19 cellular contexts compared by ENCODE assay signal in the genomic region with DNA sequence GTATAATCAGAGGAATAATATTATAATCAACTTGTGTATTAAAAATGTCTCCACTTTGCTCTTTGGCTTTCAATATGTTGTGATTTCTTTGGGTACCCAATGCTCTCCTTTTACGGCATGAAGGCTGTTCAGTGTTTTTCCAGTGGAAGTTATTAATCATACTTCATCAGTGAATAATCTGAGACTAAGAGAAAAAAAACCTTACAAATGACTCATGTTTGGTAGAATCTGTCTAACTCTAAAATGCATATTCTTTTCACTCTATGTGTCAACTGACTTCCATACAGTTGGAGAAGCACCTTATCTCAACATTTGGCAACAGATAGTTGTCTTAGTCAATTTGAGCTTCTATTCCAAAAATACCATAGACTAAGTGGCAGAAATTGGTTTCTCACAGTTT.
DNase-seq lines count a peak whose midpoint lies in the region; ATAC-seq and TF ChIP-seq lines count a peak whose summit lies in the region.
"Had no signal": no experiment of that assay in that cellular context is flagged by ENCODE, and none has a peak within 500 bp of the region (broad histone marks: within the 10 kb centered on the region; RNA-seq: fewer than 3 reads in every experiment).

No MANE protein-coding gene starts in this region.

- TF ChIP-seq CTCF in MCF 10A (IDR thresholded peaks at IDR 0.05; ENCODE audit: unreplicated experiment) (no peak), breast epithelium (IDR thresholded peaks at IDR 0.05) (no peak)

- POLR2A ChIA-PET in MCF 10A (lab: Yijun Ruan, JAX), result no interaction called here

- no peaks in the 10 kb centered on the region for H3K36me3 Mint-ChIP-seq in MCF 10A (ENCODE audit: insufficient read depth, unreplicated experiment)
- H3K36me3 Mint-ChIP-seq: WTC11 had no signal

- no peaks in the 10 kb centered on the region for H3K27me3 Mint-ChIP-seq in MCF 10A (ENCODE audit: insufficient read depth, unreplicated experiment)

- no peak overlapping the region for H3K27ac ChIP-seq in breast epithelium

- no peaks in the 10 kb centered on the region for H3K36me3 ChIP-seq in breast epithelium

- peak overlapping the region; percentile 3 for H3K27ac Mint-ChIP-seq in MCF 10A (ENCODE audit: low read depth, unreplicated experiment)
- H3K27ac Mint-ChIP-seq: GM23338, type B pancreatic cell, WTC11 had no signal

- no peak overlapping the region for H3K4me3 ChIP-seq in breast epithelium
- H3K4me3 ChIP-seq: GM23338 had no signal

- CTCF ChIA-PET in MCF 10A (lab: Yijun Ruan, JAX), result interaction anchor here (0.6 kb wide), 1 partner anchor 119 kb away, joined by 3 read pairs; no protein-coding TSS in a partner anchor

- H3K4me1 ChIP-seq in breast epithelium, result no peaks in the 10 kb centered on the region

- ATAC-seq in GM21717 (IDR thresholded peaks at IDR 0.05; ENCODE audit: unreplicated experiment) (no peak), left lobe of liver (no peak)
- ATAC-seq: GM23338, Panc1, sciatic nerve, WTC11 had no signal

- BruUV-seq in MCF 10A (replicated peaks; lab: Mats Ljungman, UMichigan), result no TSS peak

- no peaks in the 10 kb centered on the region for H3K27me3 ChIP-seq in breast epithelium

- H3K4me3 Mint-ChIP-seq in MCF 10A (ENCODE audit: unreplicated experiment), result no peak overlapping the region
- H3K4me3 Mint-ChIP-seq: GM23338, type B pancreatic cell, WTC11 had no signal

- H3K9me3 ChIP-seq in breast epithelium, result no peaks in the 10 kb centered on the region

- DNase-seq in MCF 10A (ENCODE audit: unreplicated experiment) (peak; percentile 42), breast epithelium (ENCODE audit: low spot score in 2 of 2) (no peak), astrocyte of the hippocampus (ENCODE audit: low read depth, low spot score) (peak; percentile 4), glomerular visceral epithelial cell (ENCODE audit: extremely low spot score) (peak; percentile 6), NCI-H524 treated with DMSO at 0.1 percent for 48 hours (lab: John Stamatoyannopoulos, UW) (no peak), cardiac septum (ENCODE audit: low spot score) (no peak), left lobe of liver (ENCODE audit: low spot score) (no peak)
- DNase-seq: ACHN; activated naive CD4-positive, alpha-beta T cell; effector CD4-positive, alpha-beta T cell; NCI-H1930; NCI-H526; stimulated activated CD4-positive, alpha-beta T cell treated with anti-CD3 and anti-CD28 coated beads, Interleukin-4, amount 100 ng/mL, for 1 hour had no signal

- TF ChIP-seq POLR2A in breast epithelium (IDR thresholded peaks at IDR 0.05), result no peak

- peaks cover 6% of the 10 kb centered on the region for H3K4me1 Mint-ChIP-seq in MCF 10A (ENCODE audit: insufficient read depth, unreplicated experiment)
- H3K4me1 Mint-ChIP-seq: GM23338, WTC11 had no signal

- intact Hi-C loops in MCF 10A (cut with micrococcal nuclease) (no loop called here), breast epithelium (cut with DNase I; ENCODE audit: low total_unique reads) (no loop called here), cardiac septum (cut with DNase I) (no loop called here)

- H3K9me3 Mint-ChIP-seq in MCF 10A (ENCODE audit: unreplicated experiment), result no peaks in the 10 kb centered on the region
- H3K9me3 Mint-ChIP-seq: GM23338 had no signal

Comparison
In these comparisons a context has a peak if more than half of its experiments do, and no peak if none do; other contexts are left out.
1. DNase-seq: peak in MCF 10A (single experiment), astrocyte of the hippocampus (single experiment) and glomerular visceral epithelial cell (single experiment); none in breast epithelium (0 of 2), NCI-H524 treated with DMSO at 0.1 percent for 48 hours (single experiment), cardiac septum (single experiment) and left lobe of liver (single experiment).